In genomic region chr10:84139126-84140035, GRCh38 we compare ENCODE assay signal across 1 cellular context.
A peak's percentile ranks its signal among the peaks of the same experiment; 100 is the strongest.
TF ChIP-seq lines count a peak whose summit lies in the region.

Gene GHITM (plus strand): TSS chr10:84139509. CDS start chr10:84141501, 1,992 bp downstream.

TF ChIP-seq in HepG2, 621 proteins besides CTCF, POLR2A, EP300 and RAD21 (continued from another document and continues in another):
- no peak for TF ChIP-seq ZNF318 (CRISPR knock-in tag; IDR thresholded peaks at IDR 0.05)
- no peak; the same call in none of the 2 replicates for TF ChIP-seq RNF2 (conservative IDR thresholded peaks at IDR 0.05; ENCODE audit: low read depth)
- TF ChIP-seq HNF1A (IDR thresholded peaks at IDR 0.05; ENCODE audit: low read depth), result peak; percentile 31; the same call in 1 of the 2 replicates
- peak; percentile 59; the same call in 1 of the 2 replicates for TF ChIP-seq HNF1A (CRISPR knock-in tag; IDR thresholded peaks at IDR 0.05; ENCODE audit: borderline replicate concordance)
- TF ChIP-seq ZNF430 (CRISPR knock-in tag; IDR thresholded peaks at IDR 0.05), result peak; percentile 67; the same call in 1 of the 2 replicates
- TF ChIP-seq FOXM1 (CRISPR knock-in tag; IDR thresholded peaks at IDR 0.05), result no peak
- peak; percentile 24; the same call in 1 of the 2 replicates for TF ChIP-seq SOX5 (CRISPR knock-in tag; IDR thresholded peaks at IDR 0.05; ENCODE audit: borderline replicate concordance)
- 0 out of 2 replicates have a peak, but pooled peaks have one; percentile 54 for TF ChIP-seq ZNF296 (CRISPR knock-in tag; conservative IDR thresholded peaks at IDR 0.05)
- no peak for TF ChIP-seq ZFYVE20 (CRISPR knock-in tag; IDR thresholded peaks at IDR 0.05; ENCODE audit: borderline replicate concordance, low read depth)
- TF ChIP-seq TOPORS (CRISPR knock-in tag; IDR thresholded peaks at IDR 0.05), result no peak
- 0 out of 2 replicates have a peak, but pooled peaks have one; percentile 28 for TF ChIP-seq GTF3A (CRISPR knock-in tag; conservative IDR thresholded peaks at IDR 0.05)
- TF ChIP-seq ZNF138 (CRISPR knock-in tag; IDR thresholded peaks at IDR 0.05; ENCODE audit: low read depth), result no peak; the same call in 1 of the 2 replicates
- TF ChIP-seq ZNF709 (CRISPR knock-in tag; IDR thresholded peaks at IDR 0.05), result peak; percentile 67; the same call in 1 of the 2 replicates
- no peak for TF ChIP-seq FOXP1 (IDR thresholded peaks at IDR 0.05)
- 0 out of 2 replicates have a peak, but pooled peaks have one; percentile 25 for TF ChIP-seq FOXP1 (CRISPR knock-in tag; IDR thresholded peaks at IDR 0.05)
- no peak for TF ChIP-seq ZNF329 (CRISPR knock-in tag; IDR thresholded peaks at IDR 0.05; ENCODE audit: low read depth)
- peak; percentile 76 for TF ChIP-seq WIZ (CRISPR knock-in tag; IDR thresholded peaks at IDR 0.05)
- 0 out of 2 replicates have a peak, but pooled peaks have one; percentile 21 for TF ChIP-seq BCL6 (CRISPR knock-in tag; IDR thresholded peaks at IDR 0.05)
- TF ChIP-seq ZNF878 (CRISPR knock-in tag; IDR thresholded peaks at IDR 0.05), result no peak; the same call in 1 of the 2 replicates
- TF ChIP-seq, protein P1, sequence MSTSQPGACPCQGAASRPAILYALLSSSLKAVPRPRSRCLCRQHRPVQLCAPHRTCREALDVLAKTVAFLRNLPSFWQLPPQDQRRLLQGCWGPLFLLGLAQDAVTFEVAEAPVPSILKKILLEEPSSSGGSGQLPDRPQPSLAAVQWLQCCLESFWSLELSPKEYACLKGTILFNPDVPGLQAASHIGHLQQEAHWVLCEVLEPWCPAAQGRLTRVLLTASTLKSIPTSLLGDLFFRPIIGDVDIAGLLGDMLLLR (CRISPR knock-in tag; IDR thresholded peaks at IDR 0.05), result no peak
- TF ChIP-seq PCBP2 (optimal IDR thresholded peaks at IDR 0.05; ENCODE audit: low read depth, low read length, poor library complexity, severe bottlenecking), result no peak
- no peak for TF ChIP-seq ZFP37 (CRISPR knock-in tag; IDR thresholded peaks at IDR 0.05; ENCODE audit: borderline replicate concordance)
- TF ChIP-seq ZKSCAN8 (CRISPR knock-in tag; IDR thresholded peaks at IDR 0.05; ENCODE audit: borderline replicate concordance), result no peak
- TF ChIP-seq ZNF326 (CRISPR knock-in tag; IDR thresholded peaks at IDR 0.05; ENCODE audit: borderline replicate concordance), result no peak
- TF ChIP-seq TOE1 (CRISPR knock-in tag; IDR thresholded peaks at IDR 0.05), result no peak
- TF ChIP-seq THAP11 (CRISPR knock-in tag; IDR thresholded peaks at IDR 0.05), result peak; percentile 95
- no peak for TF ChIP-seq ATAD3A (CRISPR knock-in tag; IDR thresholded peaks at IDR 0.05)
- peak; percentile 78; the same call in 1 of the 2 replicates for TF ChIP-seq ZFP41 (CRISPR knock-in tag; IDR thresholded peaks at IDR 0.05; ENCODE audit: borderline replicate concordance)
- TF ChIP-seq EZH2 (conservative IDR thresholded peaks at IDR 0.05; ENCODE audit: low read depth, low read length), result no peak
- TF ChIP-seq AGO1 (IDR thresholded peaks at IDR 0.05; ENCODE audit: low read depth, low read length, poor library complexity, severe bottlenecking), result no peak
- TF ChIP-seq MLX (CRISPR knock-in tag; IDR thresholded peaks at IDR 0.05), result 0 out of 2 replicates have a peak, but pooled peaks have one; percentile 35
- TF ChIP-seq ZNF546 (CRISPR knock-in tag; conservative IDR thresholded peaks at IDR 0.05), result 0 out of 2 replicates have a peak, but pooled peaks have one; percentile 58
- TF ChIP-seq IKZF1 (IDR thresholded peaks at IDR 0.05), result no peak
- peak; percentile 97 for TF ChIP-seq NFE2L2 (IDR thresholded peaks at IDR 0.05; ENCODE audit: low read length)
- peak; percentile 61; the same call in 1 of the 2 replicates for TF ChIP-seq SRF (IDR thresholded peaks at IDR 0.05; ENCODE audit: low read depth, low read length)
- TF ChIP-seq ZNF850 (CRISPR knock-in tag; conservative IDR thresholded peaks at IDR 0.05), result 0 out of 2 replicates have a peak, but pooled peaks have one; percentile 62
- peak; percentile 80; the same call in 1 of the 2 replicates for TF ChIP-seq FOSL2 (CRISPR knock-in tag; IDR thresholded peaks at IDR 0.05)
- TF ChIP-seq KDM1A (CRISPR knock-in tag; IDR thresholded peaks at IDR 0.05), result no peak
- TF ChIP-seq ZFP62 (CRISPR knock-in tag; IDR thresholded peaks at IDR 0.05), result no peak
- TF ChIP-seq, protein P2, sequence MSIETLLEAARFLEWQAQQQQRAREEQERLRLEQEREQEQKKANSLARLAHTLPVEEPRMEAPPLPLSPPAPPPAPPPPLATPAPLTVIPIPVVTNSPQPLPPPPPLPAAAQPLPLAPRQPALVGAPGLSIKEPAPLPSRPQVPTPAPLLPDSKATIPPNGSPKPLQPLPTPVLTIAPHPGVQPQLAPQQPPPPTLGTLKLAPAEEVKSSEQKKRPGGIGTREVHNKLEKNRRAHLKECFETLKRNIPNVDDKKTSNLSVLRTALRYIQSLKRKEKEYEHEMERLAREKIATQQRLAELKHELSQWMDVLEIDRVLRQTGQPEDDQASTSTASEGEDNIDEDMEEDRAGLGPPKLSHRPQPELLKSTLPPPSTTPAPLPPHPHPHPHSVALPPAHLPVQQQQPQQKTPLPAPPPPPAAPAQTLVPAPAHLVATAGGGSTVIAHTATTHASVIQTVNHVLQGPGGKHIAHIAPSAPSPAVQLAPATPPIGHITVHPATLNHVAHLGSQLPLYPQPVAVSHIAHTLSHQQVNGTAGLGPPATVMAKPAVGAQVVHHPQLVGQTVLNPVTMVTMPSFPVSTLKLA (IDR thresholded peaks at IDR 0.05), result no peak
- TF ChIP-seq, protein P3, sequence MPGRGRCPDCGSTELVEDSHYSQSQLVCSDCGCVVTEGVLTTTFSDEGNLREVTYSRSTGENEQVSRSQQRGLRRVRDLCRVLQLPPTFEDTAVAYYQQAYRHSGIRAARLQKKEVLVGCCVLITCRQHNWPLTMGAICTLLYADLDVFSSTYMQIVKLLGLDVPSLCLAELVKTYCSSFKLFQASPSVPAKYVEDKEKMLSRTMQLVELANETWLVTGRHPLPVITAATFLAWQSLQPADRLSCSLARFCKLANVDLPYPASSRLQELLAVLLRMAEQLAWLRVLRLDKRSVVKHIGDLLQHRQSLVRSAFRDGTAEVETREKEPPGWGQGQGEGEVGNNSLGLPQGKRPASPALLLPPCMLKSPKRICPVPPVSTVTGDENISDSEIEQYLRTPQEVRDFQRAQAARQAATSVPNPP (CRISPR knock-in tag; IDR thresholded peaks at IDR 0.05), result 0 out of 2 replicates have a peak, but pooled peaks have one; percentile 49
- TF ChIP-seq LRRFIP1 (CRISPR knock-in tag; conservative IDR thresholded peaks at IDR 0.05), result no peak
- peak; percentile 34; the same call in 1 of the 2 replicates for TF ChIP-seq ZNF737 (CRISPR knock-in tag; IDR thresholded peaks at IDR 0.05; ENCODE audit: borderline replicate concordance)
- TF ChIP-seq EHMT2 (IDR thresholded peaks at IDR 0.05; ENCODE audit: borderline replicate concordance, low read depth, low read length), result 0 out of 2 replicates have a peak, but pooled peaks have one; percentile 59
- 0 out of 2 replicates have a peak, but pooled peaks have one; percentile 41 for TF ChIP-seq SMAD3 (CRISPR knock-in tag; IDR thresholded peaks at IDR 0.05)
